22 cellular contexts compared by ENCODE assay signal in the genomic region with DNA sequence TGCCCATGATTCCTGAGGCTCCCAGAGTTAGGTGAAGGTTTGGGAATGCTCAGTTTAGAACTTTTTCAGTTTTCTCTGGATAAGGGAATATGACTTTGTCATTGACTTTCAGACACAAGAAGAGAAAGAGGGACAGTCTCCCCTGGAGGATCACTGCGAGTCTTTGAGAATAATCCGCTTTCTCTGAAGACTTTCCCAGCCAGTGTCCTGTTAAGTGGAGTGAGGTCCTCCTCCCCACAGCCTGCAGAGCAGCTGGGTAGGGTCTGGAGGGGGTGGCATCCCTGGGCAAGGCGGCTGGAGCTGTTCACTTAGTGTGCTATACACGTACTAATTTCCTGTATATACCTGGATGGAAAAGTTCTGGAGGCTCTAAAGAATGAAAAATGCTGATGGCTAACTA. TPM values are rescaled to one million over a fixed set of nuclear protein-coding genes. Genes with fewer than 3 reads are reported as not detected.
DNase-seq lines count a peak whose midpoint lies in the region; ATAC-seq and TF ChIP-seq lines count a peak whose summit lies in the region.
"Had no signal": no experiment of that assay in that cellular context is flagged by ENCODE, and none has a peak within 500 bp of the region (broad histone marks: within the 10 kb centered on the region; RNA-seq: fewer than 3 reads in every experiment).

No MANE protein-coding gene starts in this region.

- H3K4me3 ChIP-seq in HEK293 (ENCODE audit: low read depth, low read length) = no peak overlapping the region
- no peak overlapping the region for H3K4me3 ChIP-seq in right cardiac atrium (ENCODE audit: low read length)
- H3K4me3 ChIP-seq in PC-9 = no peak overlapping the region
- H3K4me3 ChIP-seq: SJSA1 had no signal

- H3K4me2 ChIP-seq in PC-9 = no peak overlapping the region

- CTCF ChIA-PET in HEK293 (lab: Yijun Ruan, JAX) = interaction anchor here (0.7 kb wide), 1 partner anchor 34 kb away, joined by 3 read pairs; no protein-coding TSS in a partner anchor
- CTCF ChIA-PET in PC-9 (lab: Charles Lee) = no interaction called here

- H4K20me1 ChIP-seq in PC-9 (ENCODE audit: insufficient read depth) = no peaks in the 10 kb centered on the region

- intact Hi-C loops in activated T-helper 1 cell treated with anti-CD3 and anti-CD28 coated beads, Interleukin-12 subunit alpha, Interleukin-12 subunit beta, Interleukin-2, Interleukin-4 antibody, amounts not matched to agents 30 ng/mL and 10 ng/mL and 1 ng/mL, durations not matched to agents 14 hours and 24 hours and 36 hours (cut with micrococcal nuclease) = no loop called here
- intact Hi-C loops in right cardiac atrium (cut with DNase I) = no loop called here
- intact Hi-C loops in PC-9 (cut with micrococcal nuclease; ENCODE audit: unreplicated experiment) = no loop called here

- no TSS peak for BruUV-seq in PC-9 (replicated peaks; lab: Mats Ljungman, UMichigan)

- peak; percentile 27 for DNase-seq in NCI-H82 (lab: John Stamatoyannopoulos, UW)
- DNase-seq in NCI-H82 treated with DMSO at 0.1 percent for 48 hours (lab: John Stamatoyannopoulos, UW; ENCODE audit: unreplicated experiment) = no peak
- no peak for DNase-seq in activated T-helper 1 cell treated with anti-CD3 and anti-CD28 coated beads, Interleukin-12 subunit alpha, Interleukin-12 subunit beta, Interleukin-2, Interleukin-4 antibody, amounts not matched to agents 30 ng/mL and 10 ng/mL and 1 ng/mL, durations not matched to agents 14 hours and 24 hours and 36 hours (ENCODE audit: low spot score)
- DNase-seq in AG20443 (ENCODE audit: low spot score) = no peak
- no peak for DNase-seq in right cardiac atrium
- no peak for DNase-seq in PC-9
- DNase-seq: 8988T, GF-D8, H7, KG1, NCI-H1105, NCI-H146, NCI-H2029 treated with DMSO at 0.1 percent for 48 hours, NCI-H226, NCI-H510A treated with DMSO at 0.1 percent for 48 hours, NCI-H748 treated with DMSO at 0.1 percent for 48 hours had no signal

- no peak overlapping the region for H2AFZ ChIP-seq in PC-9

- H3K27me3 Mint-ChIP-seq in activated T-helper 1 cell treated with anti-CD3 and anti-CD28 coated beads, Interleukin-12 subunit alpha, Interleukin-12 subunit beta, Interleukin-2, Interleukin-4 antibody, amounts not matched to agents 30 ng/mL and 10 ng/mL and 1 ng/mL, durations not matched to agents 14 hours and 24 hours and 36 hours (ENCODE audit: insufficient read depth) = no peaks in the 10 kb centered on the region

- TF ChIP-seq CTCF in 22Rv1 (IDR thresholded peaks at IDR 0.05) (no peak), HEK293 (tag by site-specific recombination; IDR thresholded peaks at IDR 0.05) (no peak), PC-9 (conservative IDR thresholded peaks at IDR 0.05) (no peak)

- WGBS in right cardiac atrium = 88% methylated on average over 4 of the region's 4 CpGs

- H3K79me2 ChIP-seq in PC-9 (ENCODE audit: low read depth) = no peaks in the 10 kb centered on the region

- H3K4me3 Mint-ChIP-seq in activated T-helper 1 cell treated with anti-CD3 and anti-CD28 coated beads, Interleukin-12 subunit alpha, Interleukin-12 subunit beta, Interleukin-2, Interleukin-4 antibody, amounts not matched to agents 30 ng/mL and 10 ng/mL and 1 ng/mL, durations not matched to agents 14 hours and 24 hours and 36 hours = no peak overlapping the region

- POLR2A ChIA-PET in HEK293 (lab: Yijun Ruan, JAX) = interaction anchor here (0.6 kb wide), 1 partner anchor 269 kb away, joined by 6 read pairs; no protein-coding TSS in a partner anchor
- POLR2A ChIA-PET in PC-9 (lab: Charles Lee; ENCODE audit: unreplicated experiment) = interaction anchor here (0.5 kb wide), 1 partner anchor 451 kb away, joined by 7 read pairs; no protein-coding TSS in a partner anchor

- peaks cover 37% of the 10 kb centered on the region for H3K36me3 Mint-ChIP-seq in activated T-helper 1 cell treated with anti-CD3 and anti-CD28 coated beads, Interleukin-12 subunit alpha, Interleukin-12 subunit beta, Interleukin-2, Interleukin-4 antibody, amounts not matched to agents 30 ng/mL and 10 ng/mL and 1 ng/mL, durations not matched to agents 14 hours and 24 hours and 36 hours (ENCODE audit: low read depth)

- H3F3A ChIP-seq in PC-9 (ENCODE audit: insufficient read depth, low read depth) = peaks cover 42% of the 10 kb centered on the region

- no peaks in the 10 kb centered on the region for H3K4me1 ChIP-seq in HEK293 (ENCODE audit: control insufficient read depth, insufficient read depth, low read length)
- peaks cover 3% of the 10 kb centered on the region for H3K4me1 ChIP-seq in right cardiac atrium (ENCODE audit: control insufficient read depth, insufficient read depth, low read length)
- peaks cover 11% of the 10 kb centered on the region for H3K4me1 ChIP-seq in PC-9 (replicated peaks; ENCODE audit: insufficient read depth)

- H3K9me3 Mint-ChIP-seq in activated T-helper 1 cell treated with anti-CD3 and anti-CD28 coated beads, Interleukin-12 subunit alpha, Interleukin-12 subunit beta, Interleukin-2, Interleukin-4 antibody, amounts not matched to agents 30 ng/mL and 10 ng/mL and 1 ng/mL, durations not matched to agents 14 hours and 24 hours and 36 hours = no peaks in the 10 kb centered on the region

- peaks cover 23 to 44% of the 10 kb centered on the region in 2 experiments for H3K36me3 ChIP-seq in HEK293 (ENCODE audit: control insufficient read depth in 2 of 2, insufficient read depth in 1 of 2, low read length in 2 of 2)
- H3K36me3 ChIP-seq in PC-9 (ENCODE audit: low read depth) = 0 out of 2 replicates have a peak, but pooled peaks cover 5% of the 10 kb centered on the region

- H3K27ac ChIP-seq in 22Rv1 = peak overlapping the region; percentile 32
- H3K27ac ChIP-seq in HEK293 (ENCODE audit: extremely low read depth, low read depth, low read length) = no peak overlapping the region
- H3K27ac ChIP-seq in right cardiac atrium (ENCODE audit: low read length) = no peak overlapping the region
- H3K27ac ChIP-seq in PC-9 = no peak overlapping the region
- H3K27ac ChIP-seq: C4-2B, HL-60, SJSA1 had no signal

- no peaks in the 10 kb centered on the region for H3K9me2 ChIP-seq in PC-9 (ENCODE audit: insufficient read depth)

- H3K27me3 ChIP-seq in right cardiac atrium (ENCODE audit: control insufficient read depth, insufficient read depth) (no peaks in the 10 kb centered on the region), PC-9 (ENCODE audit: insufficient read depth, low read depth) (no peaks in the 10 kb centered on the region)
- H3K27me3 ChIP-seq: SJSA1 had no signal

- H3K4me1 Mint-ChIP-seq in activated T-helper 1 cell treated with anti-CD3 and anti-CD28 coated beads, Interleukin-12 subunit alpha, Interleukin-12 subunit beta, Interleukin-2, Interleukin-4 antibody, amounts not matched to agents 30 ng/mL and 10 ng/mL and 1 ng/mL, durations not matched to agents 14 hours and 24 hours and 36 hours (ENCODE audit: low read depth) = peaks cover 53% of the 10 kb centered on the region

- H3K27ac Mint-ChIP-seq in activated T-helper 1 cell treated with anti-CD3 and anti-CD28 coated beads, Interleukin-12 subunit alpha, Interleukin-12 subunit beta, Interleukin-2, Interleukin-4 antibody, amounts not matched to agents 30 ng/mL and 10 ng/mL and 1 ng/mL, durations not matched to agents 14 hours and 24 hours and 36 hours = peak overlapping the region; percentile 83

- no peak for ATAC-seq in right cardiac atrium
- ATAC-seq: Right ventricle myocardium inferior had no signal

- H3K9me3 ChIP-seq in HEK293 (ENCODE audit: control insufficient read depth, insufficient read depth, low read depth, low read length) (no peaks in the 10 kb centered on the region), right cardiac atrium (ENCODE audit: control insufficient read depth, low read length) (no peaks in the 10 kb centered on the region), PC-9 (ENCODE audit: insufficient read depth, low read depth) (no peaks in the 10 kb centered on the region)
- H3K9me3 ChIP-seq: SJSA1 had no signal

TF ChIP-seq in HEK293, 187 proteins besides CTCF, POLR2A, EP300 and RAD21 (continues in another document):
- TF ChIP-seq, protein P1, sequence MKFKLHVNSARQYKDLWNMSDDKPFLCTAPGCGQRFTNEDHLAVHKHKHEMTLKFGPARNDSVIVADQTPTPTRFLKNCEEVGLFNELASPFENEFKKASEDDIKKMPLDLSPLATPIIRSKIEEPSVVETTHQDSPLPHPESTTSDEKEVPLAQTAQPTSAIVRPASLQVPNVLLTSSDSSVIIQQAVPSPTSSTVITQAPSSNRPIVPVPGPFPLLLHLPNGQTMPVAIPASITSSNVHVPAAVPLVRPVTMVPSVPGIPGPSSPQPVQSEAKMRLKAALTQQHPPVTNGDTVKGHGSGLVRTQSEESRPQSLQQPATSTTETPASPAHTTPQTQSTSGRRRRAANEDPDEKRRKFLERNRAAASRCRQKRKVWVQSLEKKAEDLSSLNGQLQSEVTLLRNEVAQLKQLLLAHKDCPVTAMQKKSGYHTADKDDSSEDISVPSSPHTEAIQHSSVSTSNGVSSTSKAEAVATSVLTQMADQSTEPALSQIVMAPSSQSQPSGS (tag by site-specific recombination; IDR thresholded peaks at IDR 0.05; ENCODE audit: low read depth) = no peak
- TF ChIP-seq ZNF707 (tag by site-specific recombination; IDR thresholded peaks at IDR 0.05) (no peak), ZNF184 (tag by site-specific recombination; IDR thresholded peaks at IDR 0.05) (no peak)

RNA-seq across cellular contexts. Expression of gene RAB35, which starts 8.5 kb away (rescaled TPM):
- total RNA-seq in activated T-helper 1 cell treated with anti-CD3 and anti-CD28 coated beads, Interleukin-12 subunit alpha, Interleukin-12 subunit beta, Interleukin-2, Interleukin-4 antibody, amounts not matched to agents 30 ng/mL and 10 ng/mL and 1 ng/mL, durations not matched to agents 14 hours and 24 hours and 36 hours = 89.2 and 94.2 TPM in 2 replicates
- 10 to 100 TPM; 21.3 to 32.0 (median 25.2) TPM for total RNA-seq in right cardiac atrium
- polyA plus RNA-seq in right cardiac atrium = 20.1 TPM
- 48.6 and 52.0 TPM in 2 replicates for total RNA-seq in PC-9 (2021)
